In the genomic region with DNA sequence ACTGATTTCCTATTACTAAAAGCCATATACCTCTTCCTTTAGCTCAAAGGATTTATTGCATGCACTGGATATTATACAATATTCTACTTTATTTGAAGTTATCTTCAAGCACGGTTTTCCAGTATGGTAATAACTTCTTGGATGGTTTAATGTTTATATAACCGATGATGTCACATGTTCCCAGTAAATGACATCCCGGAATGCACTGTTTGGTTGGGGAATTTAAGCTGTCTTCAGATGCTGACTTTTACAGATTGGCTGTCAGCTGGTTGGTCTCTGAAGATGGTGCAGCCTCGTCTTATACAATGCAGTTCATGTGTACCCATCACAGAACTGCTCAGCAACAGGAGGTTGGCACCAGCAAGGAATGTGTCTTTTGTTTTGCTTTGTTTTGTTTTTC, we compare ENCODE assay signal across 34 cellular contexts.
"Had no signal": no experiment of that assay in that cellular context is flagged by ENCODE, and none has a peak within 500 bp of the region (broad histone marks: within the 10 kb centered on the region; RNA-seq: fewer than 3 reads in every experiment).

No MANE protein-coding gene starts in this region.

- H3K9me3 Mint-ChIP-seq: dendritic cell treated with granulocyte-macrophage colony-stimulating factor and Interleukin-4, amounts not matched to agents 40 ng/mL and 50 ng/mL, for 4 days; endodermal cell; immature natural killer cell; memory B cell; mesothelial cell of epicardium; naive B cell; natural killer cell treated with Interleukin-12 subunit alpha and Interleukin-12 subunit beta and Interleukin-15 and Interleukin-18, amount 100 ng/mL, for 72 hours; neural crest cell; stimulated activated naive CD8-positive, alpha-beta T cell treated with anti-CD3 and anti-CD28 coated beads, Interleukin-15, amount 100 ng/mL, for 72 hours had no signal

- H3K4me1 ChIP-seq: thyroid gland, vagina had no signal

- H3K9me3 ChIP-seq: gastrocnemius medialis, heart left ventricle, lower lobe of right lung, mucosa of descending colon, neutrophil, right atrium auricular region, thyroid gland, vagina had no signal

- H3K27me3 ChIP-seq: gastrocnemius medialis, heart left ventricle, neutrophil, right atrium auricular region, thyroid gland, vagina had no signal

- ATAC-seq: esophagus mucosa; gastrocnemius medialis; left colon; lower lobe of right lung; mucosa of descending colon; stimulated activated naive CD8-positive, alpha-beta T cell treated with anti-CD3 and anti-CD28 coated beads, Interleukin-15, amount 100 ng/mL, for 72 hours had no signal

- DNase-seq: effector CD8-positive, alpha-beta T cell; endodermal cell; foreskin fibroblast; gastrocnemius medialis; heart left ventricle; hippocampal formation; immature natural killer cell; islet precursor cell; kidney glomerular epithelial cell; left colon; left ventricle myocardium superior; lower lobe of right lung; mucosa of descending colon; naive B cell; small intestine; stimulated activated CD4-positive, alpha-beta T cell treated with anti-CD3 and anti-CD28 coated beads, Interleukin-15, amount 100 ng/mL, for 24 hours; stimulated activated CD4-positive, alpha-beta T cell treated with anti-CD3 and anti-CD28 coated beads, Interleukin-2, amount 100 ng/mL, for 48 hours; stimulated activated naive CD4-positive, alpha-beta T cell; stimulated activated naive CD8-positive, alpha-beta T cell treated with anti-CD3 and anti-CD28 coated beads, Interleukin-15, amount 100 ng/mL, for 72 hours; thyroid gland; trophoblast cell had no signal

- H3K4me3 Mint-ChIP-seq: dendritic cell treated with granulocyte-macrophage colony-stimulating factor and Interleukin-4, amounts not matched to agents 40 ng/mL and 50 ng/mL, for 4 days; endodermal cell; immature natural killer cell; memory B cell; mesothelial cell of epicardium; naive B cell; natural killer cell treated with Interleukin-12 subunit alpha and Interleukin-12 subunit beta and Interleukin-15 and Interleukin-18, amount 100 ng/mL, for 72 hours; neural crest cell; stimulated activated naive CD8-positive, alpha-beta T cell treated with anti-CD3 and anti-CD28 coated beads, Interleukin-15, amount 100 ng/mL, for 72 hours had no signal

- H3K4me3 ChIP-seq: gastrocnemius medialis, heart left ventricle, lower lobe of right lung, mucosa of descending colon, right atrium auricular region, thyroid gland, vagina had no signal

- FAIRE-seq: colon, small intestine had no signal

- H3K27me3 Mint-ChIP-seq: dendritic cell treated with granulocyte-macrophage colony-stimulating factor and Interleukin-4, amounts not matched to agents 40 ng/mL and 50 ng/mL, for 4 days; memory B cell; naive B cell; natural killer cell treated with Interleukin-12 subunit alpha and Interleukin-12 subunit beta and Interleukin-15 and Interleukin-18, amount 100 ng/mL, for 72 hours; progenitor cell of endocrine pancreas; stimulated activated naive CD8-positive, alpha-beta T cell treated with anti-CD3 and anti-CD28 coated beads, Interleukin-15, amount 100 ng/mL, for 72 hours had no signal

- H2AFZ ChIP-seq: parathyroid adenoma had no signal

- H3K4me1 Mint-ChIP-seq: immature natural killer cell; naive B cell; stimulated activated naive CD8-positive, alpha-beta T cell treated with anti-CD3 and anti-CD28 coated beads, Interleukin-15, amount 100 ng/mL, for 72 hours had no signal

- H3K79me2 ChIP-seq: parathyroid adenoma had no signal

- H3K36me3 Mint-ChIP-seq: immature natural killer cell; mesothelial cell of epicardium; natural killer cell treated with Interleukin-12 subunit alpha and Interleukin-12 subunit beta and Interleukin-15 and Interleukin-18, amount 100 ng/mL, for 72 hours had no signal

- H3K27ac ChIP-seq: epithelial cell of prostate, gastrocnemius medialis, neutrophil, parathyroid adenoma, thyroid gland, vagina had no signal

- H3K27ac Mint-ChIP-seq: dendritic cell treated with granulocyte-macrophage colony-stimulating factor and Interleukin-4, amounts not matched to agents 40 ng/mL and 50 ng/mL, for 4 days; endodermal cell; immature natural killer cell; memory B cell; mesothelial cell of epicardium; natural killer cell treated with Interleukin-12 subunit alpha and Interleukin-12 subunit beta and Interleukin-15 and Interleukin-18, amount 100 ng/mL, for 72 hours; progenitor cell of endocrine pancreas; stimulated activated naive CD8-positive, alpha-beta T cell treated with anti-CD3 and anti-CD28 coated beads, Interleukin-15, amount 100 ng/mL, for 72 hours had no signal

- H3K9ac ChIP-seq: parathyroid adenoma had no signal

- H3K36me3 ChIP-seq: gastrocnemius medialis, heart left ventricle, lower lobe of right lung, right atrium auricular region, thyroid gland, vagina had no signal
